8 cellular contexts compared by ENCODE assay signal in genomic region chr2:217713395-217714267, GRCh38.
A peak's percentile ranks its signal among the peaks of the same experiment; 100 is the strongest.
DNase-seq lines count a peak whose midpoint lies in the region; ATAC-seq and TF ChIP-seq lines count a peak whose summit lies in the region.

No MANE protein-coding gene starts in this region.

- no peaks in the 10 kb centered on the region for H3K36me3 ChIP-seq in CD8-positive, alpha-beta T cell (ENCODE audit: insufficient read depth, low read length)
- no peaks in the 10 kb centered on the region for H3K36me3 ChIP-seq in mammary epithelial cell (ENCODE audit: insufficient read depth, low read length)

- no peak overlapping the region for H4K91ac ChIP-seq in H9 (ENCODE audit: insufficient read length, low read depth, low read length)

- peaks cover 8% of the 10 kb centered on the region for H3K4me1 Mint-ChIP-seq in CD8-positive, alpha-beta T cell (ENCODE audit: low read depth)
- peaks cover 17 to 21% of the 10 kb centered on the region in 2 experiments for H3K4me1 Mint-ChIP-seq in H9
- peaks cover 13% of the 10 kb centered on the region for H3K4me1 Mint-ChIP-seq in WTC11

- no peak overlapping the region for H3T11ph ChIP-seq in H9 (ENCODE audit: low read length)

- no peak overlapping the region for H2AK5ac ChIP-seq in H9 (ENCODE audit: insufficient read length, low read length)

- peak; percentile 92 for TF ChIP-seq CTCF in CD8-positive, alpha-beta T cell (IDR thresholded peaks at IDR 0.05)
- TF ChIP-seq CTCF in H9 (conservative IDR thresholded peaks at IDR 0.05) (peak; percentile 96), WTC11 (IDR thresholded peaks at IDR 0.05) (peak; percentile 96), mammary epithelial cell (conservative IDR thresholded peaks at IDR 0.05 in 1 of 2, IDR thresholded peaks at IDR 0.05 in 1 of 2; ENCODE audit: extremely low read depth in 1 of 2, insufficient read depth in 1 of 2, low read depth in 1 of 2, low read length in 2 of 2) (peak; percentile 95 to 98)

- intact Hi-C loops in CD8-positive, alpha-beta T cell (cut with DNase I, micrococcal nuclease) = loop anchor here (1.0 to 2.0 kb wide), 3 partner anchors 1014 to 1195 kb away; no protein-coding TSS in a partner anchor
- intact Hi-C loops in mammary epithelial cell (cut with micrococcal nuclease) = loop anchor here (1.0 to 5.0 kb wide), 10 partner anchors 63 to 1031 kb away; no protein-coding TSS in a partner anchor

- H2BK20ac ChIP-seq in H9 (ENCODE audit: low read depth, low read length, poor library complexity, severe bottlenecking) = no peak overlapping the region

- no peak overlapping the region for H3K4me3 Mint-ChIP-seq in CD8-positive, alpha-beta T cell
- no peak overlapping the region for H3K4me3 Mint-ChIP-seq in H9
- H3K4me3 Mint-ChIP-seq in WTC11 = no peak overlapping the region

- CTCF ChIA-PET in CD8-positive, alpha-beta T cell (lab: Charles Lee) = interaction anchor here (0.6 to 7.9 kb wide), 41 partner anchors 8 to 1046 kb away, joined by 3 to 110 read pairs (median 4); partner anchors contain the start of gene IGFBP5
- CTCF ChIA-PET in WTC11 (lab: Charles Lee) = interaction anchor here (0.6 to 5.2 kb wide), 49 partner anchors 9 to 1027 kb away, joined by 3 to 53 read pairs (median 4); partner anchors contain the start of gene IGFBP5
- CTCF ChIA-PET in mammary epithelial cell (lab: Charles Lee; ENCODE audit: low non-redundant PET) = interaction anchor here (0.6 to 0.9 kb wide), 8 partner anchors 60 to 1031 kb away, joined by 3 to 12 read pairs (median 6); no protein-coding TSS in a partner anchor

- H3K79me2 ChIP-seq in H9 (ENCODE audit: insufficient read depth, low read length) = no peaks in the 10 kb centered on the region
- H3K79me2 ChIP-seq in mammary epithelial cell (ENCODE audit: insufficient read depth, low read length) = no peaks in the 10 kb centered on the region

- peaks cover 3% of the 10 kb centered on the region for H3K4me1 ChIP-seq in CD8-positive, alpha-beta T cell (ENCODE audit: insufficient read depth, low read length)
- no peaks in the 10 kb centered on the region for H3K4me1 ChIP-seq in H9 (ENCODE audit: insufficient read depth, low read length)
- peaks cover 26% of the 10 kb centered on the region for H3K4me1 ChIP-seq in mammary epithelial cell (ENCODE audit: insufficient read depth, low read length)

- peak; percentile 82 for ATAC-seq in CD8-positive, alpha-beta T cell
- peak; percentile 89 for ATAC-seq in WTC11
- no peak for ATAC-seq in HG02610 (IDR thresholded peaks at IDR 0.05; ENCODE audit: unreplicated experiment)

- H4K5ac ChIP-seq in H9 (ENCODE audit: insufficient read length, low read depth, low read length) = no peak overlapping the region

- DNase-seq in CD8-positive, alpha-beta T cell = peak; percentile 26 to 83 (median 63)
- peak; percentile 84 for DNase-seq in H9
- peak; percentile 62 for DNase-seq in NCI-H2196 treated with DMSO at 0.1 percent for 48 hours (lab: John Stamatoyannopoulos, UW; ENCODE audit: unreplicated experiment)
- peak; percentile 91 for DNase-seq in WTC11 (ENCODE audit: low spot score)
- DNase-seq in mammary epithelial cell = peak; percentile 59
- peak; percentile 96 for DNase-seq in islet precursor cell
- peak; percentile 67 for DNase-seq in stimulated activated CD4-positive, alpha-beta T cell treated with anti-CD3 and anti-CD28 coated beads, Interleukin-12 subunit alpha, Interleukin-12 subunit beta, amount 100 ng/mL, for 4 hours

- H3K9me3 ChIP-seq in CD8-positive, alpha-beta T cell (ENCODE audit: low read length) = no peaks in the 10 kb centered on the region
- no peaks in the 10 kb centered on the region for H3K9me3 ChIP-seq in H9 (ENCODE audit: control insufficient read depth, low read depth, low read length)
- H3K9me3 ChIP-seq in mammary epithelial cell (replicated peaks; ENCODE audit: insufficient read depth, low read length) = no peaks in the 10 kb centered on the region

- H3K14ac ChIP-seq in H9 (ENCODE audit: insufficient read depth, low read length) = no peak overlapping the region

- no peak overlapping the region for H3K9ac ChIP-seq in H9 (ENCODE audit: extremely low read depth, insufficient read length, low read length)
- H3K9ac ChIP-seq in mammary epithelial cell (ENCODE audit: insufficient read depth, low read length) = no peak overlapping the region

- H3K23ac ChIP-seq in H9 (ENCODE audit: insufficient read length, low read depth, low read length) = no peak overlapping the region

- H3K4ac ChIP-seq in H9 (ENCODE audit: low read depth, low read length) = no peak overlapping the region

- H3K27ac ChIP-seq in CD8-positive, alpha-beta T cell (ENCODE audit: low read depth, low read length) = no peak overlapping the region
- H3K27ac ChIP-seq in H9 (ENCODE audit: insufficient read length, low read depth, low read length) (no peak overlapping the region), mammary epithelial cell (ENCODE audit: insufficient read depth, low read depth, low read length) (no peak overlapping the region)

- no peaks in the 10 kb centered on the region for H4K20me1 ChIP-seq in H9 (ENCODE audit: control insufficient read depth, insufficient read depth, insufficient read length)
- H4K20me1 ChIP-seq in mammary epithelial cell (ENCODE audit: insufficient read depth, low read length) = no peaks in the 10 kb centered on the region

- H3K36me3 Mint-ChIP-seq in CD8-positive, alpha-beta T cell = no peaks in the 10 kb centered on the region
- H3K36me3 Mint-ChIP-seq in H9 (ENCODE audit: insufficient read depth in 1 of 3, low read depth in 3 of 3) (no peaks in the 10 kb centered on the region), WTC11 (no peaks in the 10 kb centered on the region)

- no peaks in the 10 kb centered on the region for H3K27me3 Mint-ChIP-seq in CD8-positive, alpha-beta T cell (ENCODE audit: low read depth)
- H3K27me3 Mint-ChIP-seq in H9 (ENCODE audit: low read depth) = peaks cover 13% of the 10 kb centered on the region
- peaks cover 3% of the 10 kb centered on the region for H3K27me3 Mint-ChIP-seq in WTC11 (ENCODE audit: low read depth)

- BruUV-seq in mammary epithelial cell (replicated peaks; lab: Mats Ljungman, UMichigan) = no TSS peak

- POLR2A ChIA-PET in CD8-positive, alpha-beta T cell (lab: Charles Lee) = interaction anchor here (0.7 to 0.8 kb wide), 2 partner anchors 930 to 1031 kb away, joined by 3 read pairs; no protein-coding TSS in a partner anchor
- POLR2A ChIA-PET in WTC11 (lab: Charles Lee) = interaction anchor here (0.6 kb wide), 1 partner anchor 229 kb away, joined by 6 read pairs; no protein-coding TSS in a partner anchor

- no peak overlapping the region for H3K56ac ChIP-seq in H9 (ENCODE audit: insufficient read length, low read depth, low read length)

- H3K27ac Mint-ChIP-seq in CD8-positive, alpha-beta T cell = no peak overlapping the region
- H3K27ac Mint-ChIP-seq in H9 (no peak overlapping the region), WTC11 (no peak overlapping the region)

- H3K4me2 ChIP-seq in H9 (ENCODE audit: insufficient read depth, insufficient read length, low read length) (no peak overlapping the region), mammary epithelial cell (ENCODE audit: insufficient read depth, low read depth, low read length) (peak overlapping the region; percentile 51)

- H4K8ac ChIP-seq in H9 (replicated peaks; ENCODE audit: insufficient read length, low read depth, low read length) = no peak overlapping the region

- no peaks in the 10 kb centered on the region for H3K9me3 Mint-ChIP-seq in CD8-positive, alpha-beta T cell
- H3K9me3 Mint-ChIP-seq in H9 (no peaks in the 10 kb centered on the region), WTC11 (peaks cover 4% of the 10 kb centered on the region; the same call in 1 of the 2 replicates)

- peak overlapping the region; percentile 11 for H3K18ac ChIP-seq in H9 (ENCODE audit: insufficient read length, low read depth, low read length)

- H2AFZ ChIP-seq in H9 (ENCODE audit: low read length) (no peak overlapping the region), mammary epithelial cell (ENCODE audit: low read depth, low read length) (peak overlapping the region; percentile 64)

- no peak overlapping the region for H2BK5ac ChIP-seq in H9 (ENCODE audit: insufficient read length, low read length)

- no peaks in the 10 kb centered on the region for H3K79me1 ChIP-seq in H9 (ENCODE audit: insufficient read depth, low read depth, low read length, poor library complexity, severe bottlenecking)

- no peak overlapping the region for H2BK12ac ChIP-seq in H9 (ENCODE audit: insufficient read length, low read depth, low read length)

- H3K27me3 ChIP-seq in CD8-positive, alpha-beta T cell (ENCODE audit: insufficient read depth, low read length) = no peaks in the 10 kb centered on the region
- H3K27me3 ChIP-seq in H9 (ENCODE audit: insufficient read depth, low read length) = no peaks in the 10 kb centered on the region
- H3K27me3 ChIP-seq in mammary epithelial cell (ENCODE audit: insufficient read depth, low read length) = no peaks in the 10 kb centered on the region

- H2BK15ac ChIP-seq in H9 (ENCODE audit: low read depth, low read length) = no peak overlapping the region

- H2BK120ac ChIP-seq in H9 (ENCODE audit: low read depth, low read length, poor library complexity, severe bottlenecking) = no peak overlapping the region

- dilution Hi-C loops in mammary epithelial cell (cut with HindIII; ENCODE audit: low sequenced_read_pairs) = loop anchor here (10.0 to 25.0 kb wide), 2 partner anchors 61 to 1026 kb away; partner anchors contain the start of gene IGFBP5

- WGBS in H9 (ENCODE audit: extremely low coverage, insufficient read length, low lambda C conversion rate) = no CpG with 5 or more reads among the region's 16 CpGs
- WGBS in mammary epithelial cell (ENCODE audit: low coverage, missing lambda C conversion rate) = 43% methylated on average over 14 of the region's 16 CpGs

- no peaks in the 10 kb centered on the region for H3K23me2 ChIP-seq in H9 (ENCODE audit: insufficient read length, low read depth, low read length, poor library complexity, severe bottlenecking)

- H3K4me3 ChIP-seq in CD8-positive, alpha-beta T cell (ENCODE audit: low read depth, low read length) = no peak overlapping the region
- no peak overlapping the region for H3K4me3 ChIP-seq in mammary epithelial cell (replicated peaks in 1 of 3; ENCODE audit: insufficient read depth in 1 of 3, low read depth in 2 of 3, low read length in 3 of 3)

- in situ Hi-C loops in mammary epithelial cell (cut with MboI; ENCODE audit: low sequenced_read_pairs in 2 of 2) = loop anchor here (5.0 to 25.0 kb wide), 6 partner anchors 199 to 1201 kb away; partner anchors contain the start of gene IGFBP5 (in 2 of the 2)

TF ChIP-seq in WTC11, 78 proteins besides CTCF, POLR2A, EP300 and RAD21:
- no peak for TF ChIP-seq NR3C1 (CRISPR knock-in tag; conservative IDR thresholded peaks at IDR 0.05; ENCODE audit: low read depth)
- TF ChIP-seq GABPB1 (CRISPR knock-in tag; IDR thresholded peaks at IDR 0.05) = 0 out of 2 replicates have a peak, but pooled peaks have one; percentile 29
